23 cellular contexts compared by ENCODE assay signal in genomic region chr16:56909484-56910113, GRCh38. TPM values are rescaled to one million over a fixed set of nuclear protein-coding genes. Genes with fewer than 3 reads are reported as not detected.
DNase-seq lines count a peak whose midpoint lies in the region; ATAC-seq and TF ChIP-seq lines count a peak whose summit lies in the region.
"Had no signal": no experiment of that assay in that cellular context is flagged by ENCODE, and none has a peak within 500 bp of the region (broad histone marks: within the 10 kb centered on the region; RNA-seq: fewer than 3 reads in every experiment).

No MANE protein-coding gene starts in this region.

- no peak overlapping the region for H3K4me3 Mint-ChIP-seq in stimulated activated memory B cell treated with anti-CD40 and anti-IgM and Interleukin-4, amounts not matched to agents 10 μg/mL and 1 μg/mL and 100 μg/mL, for 72 hours
- H3K4me3 Mint-ChIP-seq: naive thymus-derived CD8-positive, alpha-beta T cell had no signal

- 0 out of 4 replicates have a peak, but pooled peaks of 1 of the 2 experiments have one; percentile 14 for TF ChIP-seq EP300 in SK-N-SH (IDR thresholded peaks at IDR 0.05; ENCODE audit: borderline replicate concordance in 1 of 2, low read depth in 1 of 2, low read length in 1 of 2)

- no peaks in the 10 kb centered on the region for H3F3A ChIP-seq in SK-N-SH (replicated peaks; ENCODE audit: insufficient read depth)

- H3K79me2 ChIP-seq in SK-N-SH (ENCODE audit: insufficient read depth) (no peaks in the 10 kb centered on the region), osteoblast (ENCODE audit: insufficient read depth, low read length) (no peaks in the 10 kb centered on the region)

- no peaks in the 10 kb centered on the region for H3K27me3 ChIP-seq in SK-N-SH (ENCODE audit: insufficient read depth)
- no peaks in the 10 kb centered on the region for H3K27me3 ChIP-seq in osteoblast (ENCODE audit: insufficient read depth, low read length)
- H3K27me3 ChIP-seq: breast epithelium, dorsolateral prefrontal cortex, spleen, testis had no signal

- H3K27me3 Mint-ChIP-seq in stimulated activated memory B cell treated with anti-CD40 and anti-IgM and Interleukin-4, amounts not matched to agents 10 μg/mL and 1 μg/mL and 100 μg/mL, for 72 hours, result no peaks in the 10 kb centered on the region

- peaks cover 0 to 20% of the 10 kb centered on the region in 2 experiments; a peak in 2 of 4 replicates for H3K4me1 ChIP-seq in SK-N-SH (ENCODE audit: control insufficient read depth in 1 of 2, insufficient read depth in 2 of 2, low read depth in 1 of 2, low read length in 1 of 2)
- peaks cover 43% of the 10 kb centered on the region for H3K4me1 ChIP-seq in osteoblast (ENCODE audit: insufficient read depth, low read length)
- H3K4me1 ChIP-seq: breast epithelium, psoas muscle had no signal

- H3K27ac ChIP-seq in SK-N-SH (ENCODE audit: low read depth in 2 of 2, low read length in 1 of 2) (no peak overlapping the region), osteoblast (ENCODE audit: low read depth, low read length) (no peak overlapping the region)
- H3K27ac ChIP-seq: 22Rv1, C4-2B, lower lobe of right lung, testis had no signal

- H3K36me3 ChIP-seq in SK-N-SH (replicated peaks in 1 of 2; ENCODE audit: control insufficient read depth in 1 of 2, insufficient read depth in 2 of 2, low read length in 1 of 2), result no peaks in the 10 kb centered on the region
- H3K36me3 ChIP-seq in osteoblast (ENCODE audit: insufficient read depth, low read length), result no peaks in the 10 kb centered on the region
- H3K36me3 ChIP-seq: breast epithelium, lower lobe of right lung, spleen had no signal

- DNase-seq in SK-N-SH, result peak; percentile 49
- DNase-seq in SK-N-DZ (ENCODE audit: low spot score), result peak; percentile 22
- DNase-seq in left kidney (ENCODE audit: low read depth, low spot score), result peak; percentile 18
- DNase-seq in AG08396 (ENCODE audit: low spot score), result no peak
- no peak for DNase-seq in osteoblast (ENCODE audit: insufficient read length, low spot score, missing footprints)
- no peak for DNase-seq in DMS 273 (lab: John Stamatoyannopoulos, UW; ENCODE audit: unreplicated experiment)
- DNase-seq: activated CD4-positive, alpha-beta T cell treated with anti-CD3 and anti-CD28 coated beads for 1 hour; dorsolateral prefrontal cortex; erythroblast; lower lobe of right lung; MV-4-11; NCI-H2029; psoas muscle; SHP77 treated with DMSO at 0.1 percent for 48 hours; spleen; testis had no signal

- peaks cover 54% of the 10 kb centered on the region for H3K4me1 Mint-ChIP-seq in stimulated activated memory B cell treated with anti-CD40 and anti-IgM and Interleukin-4, amounts not matched to agents 10 μg/mL and 1 μg/mL and 100 μg/mL, for 72 hours

- no peak for ATAC-seq in SK-N-SH treated with all-trans-retinoic acid at 6 μM for 48 hours
- ATAC-seq in stimulated activated memory B cell treated with anti-CD40 and anti-IgM and Interleukin-4, amounts not matched to agents 10 μg/mL and 1 μg/mL and 100 μg/mL, for 72 hours, result no peak

- H3K9ac ChIP-seq in SK-N-SH, result no peak overlapping the region

- H3K4me3 ChIP-seq in SK-N-SH (ENCODE audit: low read depth in 2 of 2, low read length in 1 of 2), result no peak overlapping the region
- H3K4me3 ChIP-seq in osteoblast (ENCODE audit: insufficient read depth, low read length), result no peak overlapping the region
- H3K4me3 ChIP-seq: breast epithelium, dorsolateral prefrontal cortex, lower lobe of right lung, psoas muscle, spleen, testis had no signal

- CTCF ChIA-PET in SK-N-SH (lab: Yijun Ruan, JAX), result interaction anchor here (1.4 kb wide), 1 partner anchor 43 kb away, joined by 3 read pairs; no protein-coding TSS in a partner anchor

- no peaks in the 10 kb centered on the region for H3K9me2 ChIP-seq in SK-N-SH

- H3K4me2 ChIP-seq in SK-N-SH, result no peak overlapping the region
- no peak overlapping the region for H3K4me2 ChIP-seq in osteoblast (ENCODE audit: insufficient read depth, low read length)

- peaks cover 18% of the 10 kb centered on the region for H3K36me3 Mint-ChIP-seq in stimulated activated memory B cell treated with anti-CD40 and anti-IgM and Interleukin-4, amounts not matched to agents 10 μg/mL and 1 μg/mL and 100 μg/mL, for 72 hours
- H3K36me3 Mint-ChIP-seq: naive thymus-derived CD8-positive, alpha-beta T cell had no signal

- H3K9me3 ChIP-seq in SK-N-SH (no peaks in the 10 kb centered on the region), osteoblast (ENCODE audit: low read depth, low read length) (no peaks in the 10 kb centered on the region)
- H3K9me3 ChIP-seq: breast epithelium, lower lobe of right lung, psoas muscle, spleen, testis had no signal

- POLR2A ChIA-PET in SK-N-SH (lab: Yijun Ruan, JAX), result no interaction called here

- TF ChIP-seq CTCF in SK-N-SH (IDR thresholded peaks at IDR 0.05), result no peak
- TF ChIP-seq CTCF in osteoblast (IDR thresholded peaks at IDR 0.05; ENCODE audit: extremely low read depth, low read depth, low read length), result no peak

- no peak for TF ChIP-seq RAD21 in SK-N-SH (IDR thresholded peaks at IDR 0.05; ENCODE audit: low read length)

- H3K9me3 Mint-ChIP-seq in stimulated activated memory B cell treated with anti-CD40 and anti-IgM and Interleukin-4, amounts not matched to agents 10 μg/mL and 1 μg/mL and 100 μg/mL, for 72 hours, result peaks cover 3% of the 10 kb centered on the region

- H2AFZ ChIP-seq in SK-N-SH (ENCODE audit: low read depth), result no peak overlapping the region
- H2AFZ ChIP-seq in osteoblast (ENCODE audit: low read length), result no peak overlapping the region

- H4K20me1 ChIP-seq in SK-N-SH (ENCODE audit: insufficient read depth), result no peaks in the 10 kb centered on the region
- H4K20me1 ChIP-seq in osteoblast (ENCODE audit: insufficient read depth, low read length), result no peaks in the 10 kb centered on the region

- WGBS in SK-N-SH (ENCODE audit: low lambda C conversion rate), result 63% methylated on average over 7 of the region's 7 CpGs

- H3K27ac Mint-ChIP-seq in stimulated activated memory B cell treated with anti-CD40 and anti-IgM and Interleukin-4, amounts not matched to agents 10 μg/mL and 1 μg/mL and 100 μg/mL, for 72 hours, result peak overlapping the region; percentile 90

TF ChIP-seq in SK-N-SH, 30 proteins besides CTCF, POLR2A, EP300 and RAD21:
- TF ChIP-seq, protein P1, sequence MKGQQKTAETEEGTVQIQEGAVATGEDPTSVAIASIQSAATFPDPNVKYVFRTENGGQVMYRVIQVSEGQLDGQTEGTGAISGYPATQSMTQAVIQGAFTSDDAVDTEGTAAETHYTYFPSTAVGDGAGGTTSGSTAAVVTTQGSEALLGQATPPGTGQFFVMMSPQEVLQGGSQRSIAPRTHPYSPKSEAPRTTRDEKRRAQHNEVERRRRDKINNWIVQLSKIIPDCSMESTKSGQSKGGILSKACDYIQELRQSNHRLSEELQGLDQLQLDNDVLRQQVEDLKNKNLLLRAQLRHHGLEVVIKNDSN (IDR thresholded peaks at IDR 0.05; ENCODE audit: borderline replicate concordance, low read depth), result no peak
- no peak for TF ChIP-seq SIN3A (IDR thresholded peaks at IDR 0.05; ENCODE audit: borderline replicate concordance, low read depth, low read length)

TF ChIP-seq in SK-N-SH treated with all-trans-retinoic acid at 6 μM for 48 hours, 23 proteins besides CTCF, POLR2A, EP300 and RAD21 (continues in another document):
- TF ChIP-seq ISL1 (CRISPR knock-in tag; IDR thresholded peaks at IDR 0.05), result no peak
- TF ChIP-seq TOX (CRISPR knock-in tag; IDR thresholded peaks at IDR 0.05; ENCODE audit: borderline replicate concordance), result no peak
- no peak for TF ChIP-seq SNAI2 (CRISPR knock-in tag; IDR thresholded peaks at IDR 0.05)
- no peak for TF ChIP-seq POU6F1 (CRISPR knock-in tag; IDR thresholded peaks at IDR 0.05; ENCODE audit: borderline replicate concordance, low read depth)

RNA-seq across cellular contexts. Expression of gene HERPUD1, which starts 22.3 kb away (rescaled TPM):
- polyA plus RNA-seq in SK-N-SH (2012; rRNA removed), result 46.3 and 71.1 TPM in 2 replicates
- polyA plus RNA-seq in SK-N-SH (2012; cell fraction: cytosol; rRNA removed), result 49.4 and 54.4 TPM in 2 replicates
- 37.9 and 75.2 TPM in 2 replicates for polyA plus RNA-seq in SK-N-SH (2012; cell fraction: nucleus; rRNA removed)
- polyA plus RNA-seq in SK-N-DZ (2014; cell fraction: cytosol; rRNA removed), result 37.4 and 55.6 TPM in 2 replicates
- polyA plus RNA-seq in SK-N-DZ (2014; cell fraction: nucleus; rRNA removed), result 47.9 and 58.8 TPM in 2 replicates
- 190 and 209 TPM in 2 replicates for total RNA-seq in osteoblast

RNA-seq across cellular contexts. Expression of gene SLC12A3, which starts 44.6 kb away (rescaled TPM):
- not detected in 2 replicates for polyA plus RNA-seq in SK-N-SH (2012; rRNA removed)
- polyA plus RNA-seq in SK-N-SH (2012; cell fraction: cytosol; rRNA removed), result not detected in 2 replicates
- polyA plus RNA-seq in SK-N-SH (2012; cell fraction: nucleus; rRNA removed), result not detected in 2 replicates
- polyA plus RNA-seq in SK-N-DZ (2014; cell fraction: cytosol; rRNA removed), result 0.13 and 0.48 TPM in 2 replicates
- 0.79 and 0.84 TPM in 2 replicates for polyA plus RNA-seq in SK-N-DZ (2014; cell fraction: nucleus; rRNA removed)
- not detected in 2 replicates for total RNA-seq in osteoblast
- total RNA-seq: breast epithelium; lower lobe of right lung; naive thymus-derived CD8-positive, alpha-beta T cell; NCI-H460 had no signal
- polyA plus RNA-seq: naive thymus-derived CD8-positive, alpha-beta T cell had no signal

RNA-seq across cellular contexts. Expression of gene CETP, which starts 52.2 kb away (rescaled TPM):
- polyA plus RNA-seq in SK-N-SH (2012; rRNA removed), result not detected in 2 replicates
- 0.03 TPM in 1 of 2 replicates, not detected in the other for polyA plus RNA-seq in SK-N-SH (2012; cell fraction: cytosol; rRNA removed)
- 0.05 TPM in 1 of 2 replicates, not detected in the other for polyA plus RNA-seq in SK-N-SH (2012; cell fraction: nucleus; rRNA removed)
- polyA plus RNA-seq in SK-N-DZ (2014; cell fraction: cytosol; rRNA removed), result 0.48 TPM in 1 of 2 replicates, not detected in the other
- polyA plus RNA-seq in SK-N-DZ (2014; cell fraction: nucleus; rRNA removed), result not detected in 2 replicates
- not detected in 2 replicates for total RNA-seq in osteoblast

Comparison
In these comparisons a context has a peak if more than half of its experiments do, and no peak if none do; other contexts are left out.
1. DNase-seq: peak in SK-N-SH (single experiment), SK-N-DZ (single experiment) and left kidney (single experiment); none in AG08396 (single experiment), osteoblast (single experiment) and DMS 273 (single experiment).